24 cellular contexts compared by ENCODE assay signal in the genomic region with DNA sequence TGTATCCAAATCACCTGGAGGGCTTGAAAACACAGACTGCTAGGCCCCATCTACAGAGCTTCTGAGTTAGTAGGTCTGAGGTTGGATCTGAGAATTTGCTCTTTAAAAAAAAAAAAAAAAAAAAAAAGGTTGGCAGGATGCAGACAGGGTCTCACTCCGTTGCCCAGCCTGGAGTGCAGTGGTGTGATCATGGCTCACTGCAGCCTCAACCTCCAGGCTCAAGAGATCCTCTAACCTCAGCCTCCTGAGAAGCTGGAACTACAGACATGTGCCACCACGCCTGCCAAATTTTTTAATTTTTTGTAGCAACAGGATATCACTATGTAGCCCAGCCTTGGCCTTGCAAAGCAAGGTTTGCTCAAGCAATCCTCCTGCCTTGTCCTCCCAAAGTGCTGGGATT.
"Had no signal": no experiment of that assay in that cellular context is flagged by ENCODE, and none has a peak within 500 bp of the region (broad histone marks: within the 10 kb centered on the region; RNA-seq: fewer than 3 reads in every experiment).

No MANE protein-coding gene starts in this region.

- H3K27me3 ChIP-seq: adrenal gland, MG63 had no signal

- H3K4me3 ChIP-seq: adrenal gland, MG63, PC-9 had no signal

- H3K4me2 ChIP-seq: KMS-11, PC-9 had no signal

- ATAC-seq: activated CD4-positive, alpha-beta T cell treated with anti-CD3 and anti-CD28 coated beads for 36 hours; T-helper 17 cell had no signal

- FAIRE-seq: TTC549 had no signal

- H3K9me3 ChIP-seq: adrenal gland, MG63 had no signal

- H3K27ac ChIP-seq: adrenal gland, KMS-11, PC-9 had no signal

- H2AFZ ChIP-seq: PC-9 had no signal

- DNase-seq: activated CD4-positive, alpha-beta memory T cell treated with anti-CD3 and anti-CD28 coated beads, Interleukin-2, amount 10 ng/mL, durations not matched to agents 7 days and 5 days; activated CD4-positive, alpha-beta T cell treated with anti-CD3 and anti-CD28 coated beads for 36 hours; activated CD4-positive, alpha-beta T cell treated with anti-CD3 and anti-CD28 coated beads, Interleukin-2, amount 50 U/mL, for 1 hour; activated CD8-positive, alpha-beta memory T cell treated with anti-CD3 and anti-CD28 coated beads, Interleukin-2, amount 50 U/mL, for 4 hours; activated naive CD4-positive, alpha-beta T cell treated with anti-CD3 and anti-CD28 coated beads, Interleukin-2, amount 50 U/mL, for 16 hours; activated naive CD8-positive, alpha-beta T cell treated with anti-CD3 and anti-CD28 coated beads, Interleukin-2, amount 10 ng/mL, durations not matched to agents 7 days and 5 days; adrenal gland; anterior cingulate cortex; cerebellar nuclear complex; MG63; NCI-H1092 treated with DMSO at 0.1 percent for 48 hours; NCI-H1417 treated with DMSO at 0.1 percent for 48 hours; NCI-H1694 treated with DMSO at 0.1 percent for 48 hours; NCI-H2029 treated with DMSO at 0.1 percent for 48 hours; NCI-H345; NCI-H510A; NCI-H526 treated with DMSO at 0.1 percent for 48 hours; NK-92 treated with Interleukin-12 subunit alpha and Interleukin-12 subunit beta, amount 100 ng/mL, for 24 hours; PC-9; SHP77 treated with DMSO at 0.1 percent for 48 hours; T-helper 17 cell; T-helper 9 cell had no signal

- H3K9ac ChIP-seq: KMS-11 had no signal
